15 cellular contexts compared by ENCODE assay signal in the genomic region with DNA sequence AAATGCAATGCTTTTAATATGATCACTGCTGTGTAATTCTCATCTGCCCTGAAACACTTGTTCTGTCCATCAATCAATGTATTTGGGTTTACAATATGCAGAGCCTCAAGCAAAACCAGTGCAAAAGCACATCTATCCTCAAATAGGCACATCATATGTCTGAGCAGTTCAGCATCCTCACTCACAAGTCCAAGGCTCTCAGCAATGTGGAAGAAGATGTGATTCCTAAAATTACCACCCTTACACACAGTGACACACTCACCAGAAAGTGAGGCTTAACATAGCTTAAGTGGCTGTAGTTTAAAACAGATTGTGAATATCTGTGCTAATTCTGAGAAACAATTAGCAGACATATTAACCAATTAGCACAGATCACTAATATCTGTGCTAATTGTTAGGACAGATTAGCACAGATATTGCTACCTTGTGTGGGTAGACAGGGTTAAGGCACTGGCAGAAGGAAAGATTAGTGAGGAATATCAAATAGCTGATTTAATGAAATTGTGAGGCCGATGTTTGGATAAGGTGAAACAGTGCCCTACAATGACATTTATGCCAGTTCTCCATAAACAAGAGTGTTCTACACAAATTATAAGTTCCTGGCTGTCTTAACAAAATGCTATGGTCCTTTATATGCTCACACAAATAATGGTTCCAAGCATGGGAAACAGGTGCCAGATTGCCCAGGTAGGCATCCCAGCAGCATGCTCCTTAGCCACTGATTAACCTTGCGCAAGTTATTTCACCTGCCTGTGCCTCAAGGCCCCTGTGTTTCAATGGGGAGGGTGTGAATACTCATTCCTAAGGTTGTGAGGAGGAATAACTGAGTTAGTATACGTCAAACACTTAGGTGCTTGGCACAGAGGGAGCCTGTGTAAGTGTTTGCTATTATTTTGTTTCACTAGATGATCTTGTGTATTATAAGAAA. TPM values are rescaled to one million over a fixed set of nuclear protein-coding genes. Genes with fewer than 3 reads are reported as not detected.
DNase-seq lines count a peak whose midpoint lies in the region; ATAC-seq and TF ChIP-seq lines count a peak whose summit lies in the region.
"Had no signal": no experiment of that assay in that cellular context is flagged by ENCODE, and none has a peak within 500 bp of the region (broad histone marks: within the 10 kb centered on the region; RNA-seq: fewer than 3 reads in every experiment).

No MANE protein-coding gene starts in this region.

- intact Hi-C loops in activated CD4-positive, alpha-beta T cell treated with anti-CD3 and anti-CD28 coated beads, Interleukin-2, amount 10 ng/mL, durations not matched to agents 24 days and 14 days (cut with micrococcal nuclease) = loop anchor here (1.0 kb wide), 1 partner anchor 169 kb away; no protein-coding TSS in a partner anchor
- intact Hi-C loops in esophagus squamous epithelium (cut with DNase I) = no loop called here

- peak overlapping the region; percentile 90 for H3K4me3 Mint-ChIP-seq in activated CD4-positive, alpha-beta T cell treated with anti-CD3 and anti-CD28 coated beads, Interleukin-2, amount 10 ng/mL, durations not matched to agents 24 days and 14 days
- H3K4me3 Mint-ChIP-seq in activated T-helper 17 cell treated with anti-CD3 and anti-CD28 coated beads, Interleukin-2, amount 50 U/mL, for 72 hours = peak overlapping the region; percentile 88
- peak overlapping the region in 1 of 10 donors; percentile 2 for H3K4me3 Mint-ChIP-seq in naive thymus-derived CD8-positive, alpha-beta T cell
- H3K4me3 Mint-ChIP-seq: brain had no signal

- peak overlapping the region; percentile 99 for H3K27ac Mint-ChIP-seq in activated CD4-positive, alpha-beta T cell treated with anti-CD3 and anti-CD28 coated beads, Interleukin-2, amount 10 ng/mL, durations not matched to agents 24 days and 14 days
- H3K27ac Mint-ChIP-seq in activated T-helper 17 cell treated with anti-CD3 and anti-CD28 coated beads, Interleukin-2, amount 50 U/mL, for 72 hours = peak overlapping the region; percentile 90
- peak overlapping the region in 6 of 10 donors; percentile 10 to 79 (median 53) for H3K27ac Mint-ChIP-seq in naive thymus-derived CD8-positive, alpha-beta T cell
- H3K27ac Mint-ChIP-seq: brain had no signal

- 83 to 90% methylated on average over 3 of the region's 3 CpGs for WGBS in esophagus squamous epithelium, 2 donors

- no peak for ATAC-seq in activated T-helper 17 cell treated with anti-CD3 and anti-CD28 coated beads, Interleukin-2, amount 50 U/mL, for 72 hours (replicated peaks)
- ATAC-seq in naive thymus-derived CD8-positive, alpha-beta T cell = no peak
- ATAC-seq: A549 had no signal

- H3K4me1 Mint-ChIP-seq in activated CD4-positive, alpha-beta T cell treated with anti-CD3 and anti-CD28 coated beads, Interleukin-2, amount 10 ng/mL, durations not matched to agents 24 days and 14 days = peaks cover 47% of the 10 kb centered on the region
- peaks cover 34% of the 10 kb centered on the region for H3K4me1 Mint-ChIP-seq in activated T-helper 17 cell treated with anti-CD3 and anti-CD28 coated beads, Interleukin-2, amount 50 U/mL, for 72 hours
- H3K4me1 Mint-ChIP-seq in naive thymus-derived CD8-positive, alpha-beta T cell = peaks cover 16 to 70% (median 46%) of the 10 kb centered on the region in 4 donors

- H3K27ac ChIP-seq in SJCRH30 (no peak overlapping the region), esophagus squamous epithelium (peak overlapping the region in 1 of 4 donors; percentile 6)
- H3K27ac ChIP-seq: A549, dorsolateral prefrontal cortex had no signal

- H3K4me3 ChIP-seq in GM12865 (ENCODE audit: low read depth, low read length) = peak overlapping the region; percentile 97
- H3K4me3 ChIP-seq in SJCRH30 = no peak overlapping the region
- no peak overlapping the region for H3K4me3 ChIP-seq in esophagus squamous epithelium
- H3K4me3 ChIP-seq: A549, dorsolateral prefrontal cortex had no signal

- TF ChIP-seq POLR2A in esophagus squamous epithelium (IDR thresholded peaks at IDR 0.05) = no peak

- H3K36me3 ChIP-seq in SJCRH30 = peaks cover 26% of the 10 kb centered on the region
- H3K36me3 ChIP-seq in esophagus squamous epithelium = peaks cover 0 to 15% (median 0%) of the 10 kb centered on the region in 3 donors

- H3K9me3 Mint-ChIP-seq in activated CD4-positive, alpha-beta T cell treated with anti-CD3 and anti-CD28 coated beads, Interleukin-2, amount 10 ng/mL, durations not matched to agents 24 days and 14 days = peaks cover 4% of the 10 kb centered on the region
- H3K9me3 Mint-ChIP-seq in activated T-helper 17 cell treated with anti-CD3 and anti-CD28 coated beads, Interleukin-2, amount 50 U/mL, for 72 hours = peaks cover 3% of the 10 kb centered on the region
- no peaks in the 10 kb centered on the region for H3K9me3 Mint-ChIP-seq in naive thymus-derived CD8-positive, alpha-beta T cell

- TF ChIP-seq CTCF in GM12865 (IDR thresholded peaks at IDR 0.05; ENCODE audit: insufficient read depth, low read depth, low read length, missing control alignments) = no peak
- TF ChIP-seq CTCF in esophagus squamous epithelium (IDR thresholded peaks at IDR 0.05) = no peak

- H3K27me3 ChIP-seq in SJCRH30 (no peaks in the 10 kb centered on the region), esophagus squamous epithelium (no peaks in the 10 kb centered on the region)
- H3K27me3 ChIP-seq: dorsolateral prefrontal cortex had no signal

- H3K36me3 Mint-ChIP-seq in activated CD4-positive, alpha-beta T cell treated with anti-CD3 and anti-CD28 coated beads, Interleukin-2, amount 10 ng/mL, durations not matched to agents 24 days and 14 days (ENCODE audit: low read depth) = peaks cover 85% of the 10 kb centered on the region
- peaks cover 100% of the 10 kb centered on the region for H3K36me3 Mint-ChIP-seq in activated T-helper 17 cell treated with anti-CD3 and anti-CD28 coated beads, Interleukin-2, amount 50 U/mL, for 72 hours (ENCODE audit: low read depth)
- no peaks in the 10 kb centered on the region for H3K36me3 Mint-ChIP-seq in naive thymus-derived CD8-positive, alpha-beta T cell

- POLR2A ChIA-PET in naive thymus-derived CD8-positive, alpha-beta T cell (lab: Charles Lee) = no interaction called here

- peaks cover 2% of the 10 kb centered on the region for H3K27me3 Mint-ChIP-seq in activated CD4-positive, alpha-beta T cell treated with anti-CD3 and anti-CD28 coated beads, Interleukin-2, amount 10 ng/mL, durations not matched to agents 24 days and 14 days
- no peaks in the 10 kb centered on the region for H3K27me3 Mint-ChIP-seq in activated T-helper 17 cell treated with anti-CD3 and anti-CD28 coated beads, Interleukin-2, amount 50 U/mL, for 72 hours
- no peaks in the 10 kb centered on the region for H3K27me3 Mint-ChIP-seq in naive thymus-derived CD8-positive, alpha-beta T cell

- H3K4me1 ChIP-seq in SJCRH30 (no peaks in the 10 kb centered on the region), esophagus squamous epithelium (peaks cover 0 to 34% (median 0%) of the 10 kb centered on the region in 3 donors)
- H3K4me1 ChIP-seq: A549 had no signal

- peak; percentile 63 for DNase-seq in activated CD4-positive, alpha-beta T cell treated with anti-CD3 and anti-CD28 coated beads, Interleukin-2, amount 10 ng/mL, durations not matched to agents 24 days and 14 days
- DNase-seq in activated CD4-positive, alpha-beta T cell treated with anti-CD3 and anti-CD28 coated beads, Interleukin-2, amount 50 U/mL, for 4 hours = no peak
- DNase-seq in GM12865 (ENCODE audit: low read depth) (peak; percentile 62), HUDEP-2 (lab: John Stamatoyannopoulos, UW; ENCODE audit: unreplicated experiment in 76 of 76) (no peak), SJCRH30 (no peak), esophagus squamous epithelium (lab: John Stamatoyannopoulos, UW) (no peak)
- DNase-seq in naive thymus-derived CD8-positive, alpha-beta T cell = no peak
- DNase-seq: dorsolateral prefrontal cortex, KG1, NCI-H1105 treated with DMSO at 0.1 percent for 48 hours, NCI-H226, SHP77 treated with DMSO at 0.1 percent for 48 hours had no signal

- H3K9me3 ChIP-seq in SJCRH30 (replicated peaks) (no peaks in the 10 kb centered on the region; the same call in 1 of the 2 replicates), esophagus squamous epithelium (no peaks in the 10 kb centered on the region)
- H3K9me3 ChIP-seq: A549 had no signal

RNA-seq across cellular contexts. Expression of a gene that starts 41.7 kb away (rescaled TPM):
- 63.2 and 66.0 TPM in 2 replicates for total RNA-seq in activated CD4-positive, alpha-beta T cell treated with anti-CD3 and anti-CD28 coated beads, Interleukin-2, amount 10 ng/mL, durations not matched to agents 24 days and 14 days
- 10 to 100 TPM; 43.5 to 55.7 TPM for total RNA-seq in activated T-helper 17 cell treated with anti-CD3 and anti-CD28 coated beads, Interleukin-2, amount 50 U/mL, for 72 hours
- 10 to 100 TPM; 21.7 to 21.8 TPM for total RNA-seq in naive thymus-derived CD8-positive, alpha-beta T cell
- polyA plus RNA-seq in naive thymus-derived CD8-positive, alpha-beta T cell = 10 to 100 TPM; 29.6 to 41.1 (median 37.3) TPM
- 86.2 and 95.0 TPM in 2 replicates for total RNA-seq in SJCRH30 (2014; rRNA removed; shearing (Covaris generic))
- total RNA-seq in esophagus squamous epithelium = 10 to 100 TPM; 12.5 to 30.5 (median 28.1) TPM

Comparison
In these comparisons a context has a peak if more than half of its experiments do, and no peak if none do; other contexts are left out.
1. DNase-seq: peak in activated CD4-positive, alpha-beta T cell treated with anti-CD3 and anti-CD28 coated beads, Interleukin-2, amount 10 ng/mL, durations not matched to agents 24 days and 14 days (single experiment) and GM12865 (single experiment); none in activated CD4-positive, alpha-beta T cell treated with anti-CD3 and anti-CD28 coated beads, Interleukin-2, amount 50 U/mL, for 4 hours (0 of 2), naive thymus-derived CD8-positive, alpha-beta T cell (0 of 10), HUDEP-2 (0 of 76), SJCRH30 (0 of 2) and esophagus squamous epithelium (single experiment).
2. Peak in every context shown above with its lines, with median percentiles within 50 percentile points of each other: H3K27ac Mint-ChIP-seq.